2 cellular contexts compared by ENCODE assay signal in the genomic region with DNA sequence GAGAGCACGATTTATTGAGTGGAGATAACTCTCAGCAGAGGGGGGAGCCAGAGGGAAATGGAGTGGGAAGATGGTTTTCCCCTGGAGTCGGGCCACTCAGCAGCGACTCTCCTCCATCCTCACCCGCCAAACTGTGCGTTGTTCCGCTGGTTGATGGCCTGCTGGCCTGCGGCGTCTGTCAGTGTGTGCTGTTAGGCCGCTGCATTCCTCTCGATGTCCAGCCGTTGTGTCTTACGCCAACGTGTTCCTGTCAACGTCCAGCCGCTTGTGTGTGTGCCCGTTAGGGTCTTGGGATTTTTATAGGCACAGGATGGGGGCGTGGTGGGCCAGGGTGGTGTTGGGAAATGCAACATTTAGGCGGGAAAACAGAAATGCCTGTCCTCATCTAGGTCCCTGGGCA.
TF ChIP-seq lines count a peak whose summit lies in the region.

No MANE protein-coding gene starts in this region.

TF ChIP-seq in IMR-90, 13 proteins besides CTCF, POLR2A, EP300 and RAD21 (continued from another document):
- TF ChIP-seq CHD1 (IDR thresholded peaks at IDR 0.05; ENCODE audit: low read depth, low read length) (no peak), NFE2L2 (IDR thresholded peaks at IDR 0.05; ENCODE audit: low read depth, low read length) (no peak), MXI1 (IDR thresholded peaks at IDR 0.05; ENCODE audit: borderline replicate concordance, low read depth, low read length) (no peak), MAFK (IDR thresholded peaks at IDR 0.05; ENCODE audit: low read depth, low read length) (no peak), CEBPB (IDR thresholded peaks at IDR 0.05; ENCODE audit: low read depth, low read length) (no peak), MAZ (IDR thresholded peaks at IDR 0.05; ENCODE audit: borderline replicate concordance, low read depth, low read length) (no peak), FOS (IDR thresholded peaks at IDR 0.05; ENCODE audit: low read depth, low read length) (no peak), BHLHE40 (IDR thresholded peaks at IDR 0.05; ENCODE audit: low read depth, low read length) (no peak), RCOR1 (IDR thresholded peaks at IDR 0.05; ENCODE audit: insufficient replicate concordance, low read length) (no peak), SMC3 (IDR thresholded peaks at IDR 0.05; ENCODE audit: low read depth, low read length) (no peak)
- TF ChIP-seq, protein P1, sequence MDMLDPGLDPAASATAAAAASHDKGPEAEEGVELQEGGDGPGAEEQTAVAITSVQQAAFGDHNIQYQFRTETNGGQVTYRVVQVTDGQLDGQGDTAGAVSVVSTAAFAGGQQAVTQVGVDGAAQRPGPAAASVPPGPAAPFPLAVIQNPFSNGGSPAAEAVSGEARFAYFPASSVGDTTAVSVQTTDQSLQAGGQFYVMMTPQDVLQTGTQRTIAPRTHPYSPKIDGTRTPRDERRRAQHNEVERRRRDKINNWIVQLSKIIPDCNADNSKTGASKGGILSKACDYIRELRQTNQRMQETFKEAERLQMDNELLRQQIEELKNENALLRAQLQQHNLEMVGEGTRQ (IDR thresholded peaks at IDR 0.05; ENCODE audit: low read depth, low read length), result no peak
- TF ChIP-seq, protein P2, sequence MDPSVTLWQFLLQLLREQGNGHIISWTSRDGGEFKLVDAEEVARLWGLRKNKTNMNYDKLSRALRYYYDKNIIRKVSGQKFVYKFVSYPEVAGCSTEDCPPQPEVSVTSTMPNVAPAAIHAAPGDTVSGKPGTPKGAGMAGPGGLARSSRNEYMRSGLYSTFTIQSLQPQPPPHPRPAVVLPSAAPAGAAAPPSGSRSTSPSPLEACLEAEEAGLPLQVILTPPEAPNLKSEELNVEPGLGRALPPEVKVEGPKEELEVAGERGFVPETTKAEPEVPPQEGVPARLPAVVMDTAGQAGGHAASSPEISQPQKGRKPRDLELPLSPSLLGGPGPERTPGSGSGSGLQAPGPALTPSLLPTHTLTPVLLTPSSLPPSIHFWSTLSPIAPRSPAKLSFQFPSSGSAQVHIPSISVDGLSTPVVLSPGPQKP (IDR thresholded peaks at IDR 0.05; ENCODE audit: borderline replicate concordance, low read depth, low read length), result no peak

TF ChIP-seq in SK-N-SH, 30 proteins besides CTCF, POLR2A, EP300 and RAD21:
- TF ChIP-seq FOXJ3 (CRISPR knock-in tag; IDR thresholded peaks at IDR 0.05) (no peak), TAF1 (IDR thresholded peaks at IDR 0.05; ENCODE audit: borderline replicate concordance, low read depth, low read length) (peak; percentile 53; the same call in 1 of the 2 replicates), FOSL2 (IDR thresholded peaks at IDR 0.05; ENCODE audit: borderline replicate concordance, low read depth) (no peak), REST (IDR thresholded peaks at IDR 0.05; ENCODE audit: low read depth, low read length) (no peak), USF1 (IDR thresholded peaks at IDR 0.05; ENCODE audit: borderline replicate concordance, low read depth) (no peak), SIN3A (IDR thresholded peaks at IDR 0.05; ENCODE audit: borderline replicate concordance, low read depth, low read length) (peak; percentile 53; the same call in 1 of the 2 replicates), ELF1 (IDR thresholded peaks at IDR 0.05) (no peak), TCF12 (IDR thresholded peaks at IDR 0.05) (no peak), POLR2AphosphoS5 (IDR thresholded peaks at IDR 0.05; ENCODE audit: low read depth, low read length) (peak; percentile 69), NFIC (IDR thresholded peaks at IDR 0.05; ENCODE audit: borderline replicate concordance) (no peak), JUND (IDR thresholded peaks at IDR 0.05) (no peak), FOXM1 (IDR thresholded peaks at IDR 0.05; ENCODE audit: low read depth) (no peak)
- TF ChIP-seq, protein P3, sequence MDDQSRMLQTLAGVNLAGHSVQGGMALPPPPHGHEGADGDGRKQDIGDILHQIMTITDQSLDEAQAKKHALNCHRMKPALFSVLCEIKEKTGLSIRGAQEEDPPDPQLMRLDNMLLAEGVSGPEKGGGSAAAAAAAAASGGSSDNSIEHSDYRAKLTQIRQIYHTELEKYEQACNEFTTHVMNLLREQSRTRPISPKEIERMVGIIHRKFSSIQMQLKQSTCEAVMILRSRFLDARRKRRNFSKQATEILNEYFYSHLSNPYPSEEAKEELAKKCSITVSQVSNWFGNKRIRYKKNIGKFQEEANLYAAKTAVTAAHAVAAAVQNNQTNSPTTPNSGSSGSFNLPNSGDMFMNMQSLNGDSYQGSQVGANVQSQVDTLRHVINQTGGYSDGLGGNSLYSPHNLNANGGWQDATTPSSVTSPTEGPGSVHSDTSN (IDR thresholded peaks at IDR 0.05), result no peak
- TF ChIP-seq, protein P4, sequence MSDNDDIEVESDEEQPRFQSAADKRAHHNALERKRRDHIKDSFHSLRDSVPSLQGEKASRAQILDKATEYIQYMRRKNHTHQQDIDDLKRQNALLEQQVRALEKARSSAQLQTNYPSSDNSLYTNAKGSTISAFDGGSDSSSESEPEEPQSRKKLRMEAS (IDR thresholded peaks at IDR 0.05; ENCODE audit: low read depth), result peak; percentile 79
